13 cellular contexts compared by ENCODE assay signal in the genomic region with DNA sequence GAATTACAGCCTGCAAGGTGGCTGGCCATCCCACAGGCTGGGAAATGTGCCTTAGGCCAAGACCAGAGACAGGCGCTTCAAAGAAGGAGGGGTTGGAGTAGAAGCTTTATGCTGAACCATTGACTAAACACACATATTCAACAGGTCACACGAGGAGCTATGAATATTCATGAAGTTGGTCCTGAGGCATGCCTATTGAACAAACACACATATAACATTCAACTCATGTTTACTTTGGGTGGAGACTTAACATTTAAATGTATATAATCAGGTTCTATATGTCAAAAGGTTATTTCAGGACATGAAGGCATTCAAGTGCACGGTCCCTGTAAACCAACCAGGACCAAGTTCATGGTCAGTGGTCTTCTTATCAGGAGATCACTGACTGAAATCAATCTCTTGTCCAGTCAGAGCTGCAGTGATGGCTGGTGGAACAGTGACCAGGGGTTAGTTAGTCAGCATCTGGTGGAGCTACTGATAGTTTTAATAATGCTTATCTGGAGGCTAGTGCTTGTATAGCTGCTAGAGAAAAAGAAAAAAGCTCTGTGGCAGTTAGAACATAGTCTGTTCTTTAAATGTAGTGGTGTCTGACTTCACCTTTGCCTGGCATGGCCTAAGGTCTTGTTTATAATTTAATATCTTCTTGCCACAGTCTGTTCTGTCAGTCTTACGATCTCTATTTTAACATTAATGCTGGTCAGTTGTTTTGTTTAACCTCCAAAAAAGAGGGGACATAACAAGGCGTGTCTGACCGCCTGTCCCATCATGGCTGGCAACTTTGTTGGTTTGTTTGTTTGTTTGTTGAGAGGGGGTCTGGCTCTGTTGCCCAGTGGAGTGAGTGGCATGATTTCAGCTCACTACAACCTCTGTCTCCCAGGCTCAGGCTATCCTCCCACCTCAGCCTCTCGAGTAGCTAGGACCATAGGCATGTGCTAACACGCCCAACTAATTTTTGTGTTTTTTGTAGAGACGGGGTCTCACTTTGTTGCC.
"Had no signal": no experiment of that assay in that cellular context is flagged by ENCODE, and none has a peak within 500 bp of the region (broad histone marks: within the 10 kb centered on the region; RNA-seq: fewer than 3 reads in every experiment).

No MANE protein-coding gene starts in this region.

- H3K9me3 ChIP-seq: thoracic aorta, upper lobe of right lung had no signal

- H3K4me3 ChIP-seq: neural progenitor cell, thoracic aorta, upper lobe of right lung had no signal

- H3K36me3 ChIP-seq: neural progenitor cell, thoracic aorta, upper lobe of right lung had no signal

- H3K4me1 ChIP-seq: neural progenitor cell had no signal

- H3K27ac ChIP-seq: neural progenitor cell, thoracic aorta, upper lobe of right lung had no signal

- H2AFZ ChIP-seq: neural progenitor cell had no signal

- H3K27me3 ChIP-seq: neural progenitor cell, upper lobe of right lung had no signal

- H3K4me2 ChIP-seq: neural progenitor cell had no signal

- ATAC-seq: activated CD8-positive, alpha-beta T cell treated with anti-CD3 and anti-CD28 coated beads, Interleukin-2, amount 10 ng/mL, durations not matched to agents 7 days and 5 days; left lobe of liver; stimulated activated effector memory CD8-positive, alpha-beta T cell treated with anti-CD3 and anti-CD28 coated beads, Interleukin-12 subunit alpha, Interleukin-12 subunit beta, amount 100 ng/mL, for 72 hours; upper lobe of right lung had no signal

- H3K9ac ChIP-seq: neural progenitor cell had no signal

- DNase-seq: activated B cell treated with CpG ODN at 0.5 μM for 24 hours; activated CD4-positive, alpha-beta T cell treated with anti-CD3 and anti-CD28 coated beads for 48 hours; activated CD8-positive, alpha-beta memory T cell treated with anti-CD3 and anti-CD28 coated beads, Interleukin-2, amount 50 U/mL, for 4 hours; activated CD8-positive, alpha-beta T cell treated with anti-CD3 and anti-CD28 coated beads, Interleukin-2, amount 10 ng/mL, durations not matched to agents 7 days and 5 days; activated gamma-delta T cell; activated T-cell treated with anti-CD3 and anti-CD28 coated beads, Interleukin-2, amount 50 U/mL, for 48 hours; effector memory CD4-positive, alpha-beta T cell; islet precursor cell; upper lobe of right lung had no signal
